23 cellular contexts compared by ENCODE assay signal in genomic region chr4:40875507-40876150, GRCh38.
A peak's percentile ranks its signal among the peaks of the same experiment; 100 is the strongest.
DNase-seq lines count a peak whose midpoint lies in the region; ATAC-seq and TF ChIP-seq lines count a peak whose summit lies in the region.
"Had no signal": no experiment of that assay in that cellular context is flagged by ENCODE, and none has a peak within 500 bp of the region (broad histone marks: within the 10 kb centered on the region; RNA-seq: fewer than 3 reads in every experiment).

No MANE protein-coding gene starts in this region.

- DNase-seq in left lobe of liver (ENCODE audit: low spot score): no peak
- DNase-seq in G401 (ENCODE audit: low spot score): no peak
- DNase-seq in Peyer's patch: no peak
- DNase-seq: activated B cell treated with CpG ODN at 0.5 μM for 24 hours; activated CD4-positive, alpha-beta T cell treated with anti-CD3 and anti-CD28 coated beads, Interleukin-2, amount 50 U/mL, for 4 hours; dermis blood vessel endothelial cell; DMS53; GDM1; left colon; NCI-H2081; NCI-H774; ovary; right lobe of liver; stimulated activated CD4-positive, alpha-beta T cell treated with anti-CD3 and anti-CD28 coated beads, Interleukin-4, amount 100 ng/mL, for 4 hours; stimulated activated naive CD4-positive, alpha-beta T cell had no signal

- no peak overlapping the region for H3K4me3 ChIP-seq in Peyer's patch
- H3K4me3 ChIP-seq: GM23338, ovary, right lobe of liver had no signal

- no peak for TF ChIP-seq CTCF in VCaP (conservative IDR thresholded peaks at IDR 0.05)
- no peak for TF ChIP-seq CTCF in Peyer's patch (IDR thresholded peaks at IDR 0.05)

- TF ChIP-seq POLR2A in Peyer's patch (IDR thresholded peaks at IDR 0.05): no peak

- H3K4me1 ChIP-seq in Peyer's patch: no peaks in the 10 kb centered on the region

- ATAC-seq in GM18909 (IDR thresholded peaks at IDR 0.05; ENCODE audit: poor library complexity, unreplicated experiment) (peak; percentile 72), HG02943 (IDR thresholded peaks at IDR 0.05; ENCODE audit: low read depth, unreplicated experiment) (peak; percentile 63), left lobe of liver (peak; percentile 39), HG02763 (IDR thresholded peaks at IDR 0.05; ENCODE audit: unreplicated experiment) (no peak), HG02571 (IDR thresholded peaks at IDR 0.05; ENCODE audit: unreplicated experiment) (no peak)
- ATAC-seq: activated naive CD4-positive, alpha-beta T cell treated with anti-CD3 and anti-CD28 coated beads, Interleukin-2, amount 50 U/mL, for 72 hours; left colon; natural killer cell treated with Interleukin-12 subunit alpha and Interleukin-12 subunit beta and Interleukin-15 and Interleukin-18, amount 100 ng/mL, for 72 hours had no signal

- H3K36me3 ChIP-seq in Peyer's patch: peaks cover 0 to 4% (median 0%) of the 10 kb centered on the region in 3 donors
- H3K36me3 ChIP-seq: ovary had no signal

- no peaks in the 10 kb centered on the region for H3K27me3 ChIP-seq in Peyer's patch
- H3K27me3 ChIP-seq: ovary, right lobe of liver had no signal

- in situ Hi-C loops in G401 (cut with HindIII; ENCODE audit: low sequenced_read_pairs): no loop called here

- H3K9me3 ChIP-seq in Peyer's patch: no peaks in the 10 kb centered on the region
- H3K9me3 ChIP-seq: ovary, right lobe of liver had no signal

- peak overlapping the region; percentile 3; the same call in 1 of the 2 replicates for H3K27ac ChIP-seq in VCaP
- H3K27ac ChIP-seq in Peyer's patch: no peak overlapping the region
- H3K27ac ChIP-seq: ovary, right lobe of liver had no signal

Comparison
In these comparisons a context has a peak if more than half of its experiments do, and no peak if none do; other contexts are left out.
1. ATAC-seq: peak in GM18909 (single experiment), HG02943 (single experiment) and left lobe of liver (single experiment); none in HG02763 (single experiment) and HG02571 (single experiment).